Comparison of ENCODE assay signal across 8 cellular contexts in genomic region chr3:42652611-42653302, GRCh38. TPM values are rescaled to one million over a fixed set of nuclear protein-coding genes. Genes with fewer than 3 reads are reported as not detected.
A peak's percentile ranks its signal among the peaks of the same experiment; 100 is the strongest.
DNase-seq lines count a peak whose midpoint lies in the region; ATAC-seq and TF ChIP-seq lines count a peak whose summit lies in the region.

No MANE protein-coding gene starts in this region.

- H3K9ac ChIP-seq in smooth muscle cell (ENCODE audit: low read depth), result no peak overlapping the region

- no peak for ATAC-seq in GM21515 (IDR thresholded peaks at IDR 0.05; ENCODE audit: unreplicated experiment)

- TF ChIP-seq CTCF in HFF-Myc (IDR thresholded peaks at IDR 0.05; ENCODE audit: low read depth, low read length, missing control alignments) (no peak), brain microvascular endothelial cell (IDR thresholded peaks at IDR 0.05; ENCODE audit: low read depth, low read length, missing control alignments) (no peak), smooth muscle cell (IDR thresholded peaks at IDR 0.05; ENCODE audit: borderline replicate concordance, insufficient read depth, poor library complexity, severe bottlenecking) (no peak)

- 34% methylated on average over 7 of the region's 7 CpGs for WGBS in smooth muscle cell (ENCODE audit: low lambda C conversion rate)

- peak overlapping the region; percentile 74 for H3K4me3 ChIP-seq in HFF-Myc (replicated peaks; ENCODE audit: low read depth, low read length)
- peak overlapping the region; percentile 71 for H3K4me3 ChIP-seq in brain microvascular endothelial cell (ENCODE audit: low read depth, low read length)
- H3K4me3 ChIP-seq in smooth muscle cell, result peak overlapping the region; percentile 83

- H3K4me1 ChIP-seq in smooth muscle cell (ENCODE audit: low read depth), result peaks cover 21% of the 10 kb centered on the region

- H2AFZ ChIP-seq in smooth muscle cell (ENCODE audit: low read depth), result no peak overlapping the region

- peaks cover 10% of the 10 kb centered on the region for H3F3A ChIP-seq in smooth muscle cell (ENCODE audit: low read depth)

- peaks cover 60% of the 10 kb centered on the region for H4K20me1 ChIP-seq in smooth muscle cell (ENCODE audit: low read depth)

- H3K27ac ChIP-seq in brain microvascular endothelial cell, result peak overlapping the region; percentile 18
- H3K27ac ChIP-seq in smooth muscle cell (ENCODE audit: low read depth), result peak overlapping the region; percentile 80

- peaks cover 3% of the 10 kb centered on the region for H3K36me3 ChIP-seq in brain microvascular endothelial cell (replicated peaks)
- peaks cover 4% of the 10 kb centered on the region for H3K36me3 ChIP-seq in smooth muscle cell (ENCODE audit: low read depth)

- in situ Hi-C loops in brain microvascular endothelial cell (cut with HindIII; ENCODE audit: low pct_ligation_motif_present, low sequenced_read_pairs), result no loop called here

- no peaks in the 10 kb centered on the region for H3K9me3 ChIP-seq in smooth muscle cell (replicated peaks; ENCODE audit: low read depth)

- DNase-seq in SHP77 (lab: John Stamatoyannopoulos, UW), result peak; percentile 13 to 45
- no peak for DNase-seq in SHP77 treated with DMSO at 0.1 percent for 48 hours (lab: John Stamatoyannopoulos, UW)
- DNase-seq in HFF-Myc (ENCODE audit: extremely low read depth, low read depth), result no peak
- peak; percentile 7 for DNase-seq in NCI-H460 (ENCODE audit: extremely low read depth, low read depth)
- peak; percentile 78 for DNase-seq in brain microvascular endothelial cell
- DNase-seq in islet precursor cell, result peak; percentile 92
- no peak for DNase-seq in smooth muscle cell (lab: John Stamatoyannopoulos, UW; ENCODE audit: unreplicated experiment)

- H3K79me2 ChIP-seq in smooth muscle cell (ENCODE audit: low read depth), result peaks cover 11% of the 10 kb centered on the region

- H3K4me2 ChIP-seq in smooth muscle cell, result peak overlapping the region; percentile 93

- no peaks in the 10 kb centered on the region for H3K27me3 ChIP-seq in brain microvascular endothelial cell (replicated peaks)
- H3K27me3 ChIP-seq in smooth muscle cell (ENCODE audit: low read depth), result no peaks in the 10 kb centered on the region

RNA-seq across cellular contexts. Expression of gene ZBTB47, which starts 0.7 kb away (rescaled TPM):
- 1.5 TPM in 2 replicates for total RNA-seq in NCI-H460 (2014; rRNA removed; shearing (Covaris generic))
- polyA plus RNA-seq in NCI-H460 (2014; cell fraction: nucleus; rRNA removed), result 2.4 and 2.6 TPM in 2 replicates
- total RNA-seq in smooth muscle cell, result 6.5 and 7.7 TPM in 2 replicates
- 4.6 TPM in 2 replicates for polyA plus RNA-seq in smooth muscle cell

RNA-seq across cellular contexts. Expression of gene KLHL40, which starts 32.6 kb away (rescaled TPM):
- total RNA-seq in NCI-H460 (2014; rRNA removed; shearing (Covaris generic)), result not detected in 2 replicates
- not detected in 2 replicates for polyA plus RNA-seq in NCI-H460 (2014; cell fraction: nucleus; rRNA removed)
- total RNA-seq in smooth muscle cell, result not detected in 2 replicates
- not detected in 2 replicates for polyA plus RNA-seq in smooth muscle cell

RNA-seq across cellular contexts. Expression of gene HHATL, which starts 49.8 kb away (rescaled TPM):
- not detected in 2 replicates for total RNA-seq in NCI-H460 (2014; rRNA removed; shearing (Covaris generic))
- not detected in 2 replicates for polyA plus RNA-seq in NCI-H460 (2014; cell fraction: nucleus; rRNA removed)
- total RNA-seq in smooth muscle cell, result not detected in 2 replicates
- polyA plus RNA-seq in smooth muscle cell, result not detected in 2 replicates

RNA-seq across cellular contexts. Expression of gene NKTR, which starts 52.3 kb away (rescaled TPM):
- 18.9 and 26.9 TPM in 2 replicates for total RNA-seq in NCI-H460 (2014; rRNA removed; shearing (Covaris generic))
- polyA plus RNA-seq in NCI-H460 (2014; cell fraction: nucleus; rRNA removed), result 68.4 and 100 TPM in 2 replicates
- total RNA-seq in smooth muscle cell, result 91.3 and 113 TPM in 2 replicates
- 37.1 and 82.3 TPM in 2 replicates for polyA plus RNA-seq in smooth muscle cell

Comparison
In these comparisons a context has a peak if more than half of its experiments do, and no peak if none do; other contexts are left out.
1. DNase-seq: peak in SHP77 (2 of 2), NCI-H460 (single experiment), brain microvascular endothelial cell (single experiment) and islet precursor cell (single experiment); none in SHP77 treated with DMSO at 0.1 percent for 48 hours (single experiment), HFF-Myc (single experiment) and smooth muscle cell (single experiment).
2. Peak in every context shown above with its lines, with median percentiles within 50 percentile points of each other: H3K4me3 ChIP-seq.